In genomic region chr5:134069553-134069952, GRCh38 we compare ENCODE assay signal across 19 cellular contexts. TPM values are rescaled to one million over a fixed set of nuclear protein-coding genes. Genes with fewer than 3 reads are reported as not detected.
DNase-seq lines count a peak whose midpoint lies in the region; ATAC-seq, FAIRE-seq and TF ChIP-seq lines count a peak whose summit lies in the region.
"Had no signal": no experiment of that assay in that cellular context is flagged by ENCODE, and none has a peak within 500 bp of the region (broad histone marks: within the 10 kb centered on the region; RNA-seq: fewer than 3 reads in every experiment).

No MANE protein-coding gene starts in this region.

- no peak for TF ChIP-seq RAD21 in K562 (CRISPR knock-in tag; conservative IDR thresholded peaks at IDR 0.05 in 1 of 2, IDR thresholded peaks at IDR 0.05 in 1 of 2)

- no peak overlapping the region for H3K4me3 ChIP-seq in K562
- H3K4me3 ChIP-seq in thymus (ENCODE audit: low read length): peak overlapping the region; percentile 63

- ATAC-seq in activated naive CD4-positive, alpha-beta T cell treated with anti-CD3 and anti-CD28 coated beads, Interleukin-2, amount 50 U/mL, for 72 hours: no peak
- ATAC-seq in K562 (no peak), HG02642 (IDR thresholded peaks at IDR 0.05; ENCODE audit: poor library complexity, unreplicated experiment) (no peak), GM18909 (IDR thresholded peaks at IDR 0.05; ENCODE audit: poor library complexity, unreplicated experiment) (no peak)
- ATAC-seq: HepG2 had no signal

- H3K36me3 ChIP-seq in K562 (ENCODE audit: control insufficient read depth, insufficient read depth, low read length): no peaks in the 10 kb centered on the region
- H3K36me3 ChIP-seq in thymus (ENCODE audit: control insufficient read depth, insufficient read depth): no peaks in the 10 kb centered on the region

- H3K27ac Mint-ChIP-seq in activated CD4-positive, alpha-beta T cell treated with anti-CD3 and anti-CD28 coated beads, Interleukin-2, amount 10 ng/mL, durations not matched to agents 24 days and 14 days: peak overlapping the region; percentile 90
- H3K27ac Mint-ChIP-seq in activated naive CD4-positive, alpha-beta T cell treated with anti-CD3 and anti-CD28 coated beads, Interleukin-2, amount 50 U/mL, for 72 hours: peak overlapping the region; percentile 90 to 99
- H3K27ac Mint-ChIP-seq: HFFc6 had no signal

- no peak for TF ChIP-seq POLR2A in K562 (conservative IDR thresholded peaks at IDR 0.05)

- no peak overlapping the region for H2AFZ ChIP-seq in K562 (ENCODE audit: low read depth, low read length)

- no peak overlapping the region for H3K4me2 ChIP-seq in K562 (ENCODE audit: insufficient read depth, low read length)

- no peaks in the 10 kb centered on the region for H4K20me1 ChIP-seq in K562 (replicated peaks; ENCODE audit: control insufficient read depth, insufficient read depth, low read length)

- H3K27ac ChIP-seq in K562 (ENCODE audit: extremely low read depth, low read depth, low read length) (no peak overlapping the region), thymus (ENCODE audit: low read depth) (peak overlapping the region; percentile 70)
- H3K27ac ChIP-seq: C4-2B had no signal

- no peaks in the 10 kb centered on the region for H3K9me1 ChIP-seq in K562 (ENCODE audit: control insufficient read depth, insufficient read depth, low read length)

- peaks cover 2% of the 10 kb centered on the region for H3K36me3 Mint-ChIP-seq in activated CD4-positive, alpha-beta T cell treated with anti-CD3 and anti-CD28 coated beads, Interleukin-2, amount 10 ng/mL, durations not matched to agents 24 days and 14 days (ENCODE audit: low read depth)
- H3K36me3 Mint-ChIP-seq in activated naive CD4-positive, alpha-beta T cell treated with anti-CD3 and anti-CD28 coated beads, Interleukin-2, amount 50 U/mL, for 72 hours: peaks cover 4 to 41% of the 10 kb centered on the region in 2 donors

- H3K9me3 ChIP-seq in K562 (replicated peaks; ENCODE audit: control insufficient read depth, insufficient read depth, low read depth, low read length) (no peaks in the 10 kb centered on the region), thymus (ENCODE audit: control insufficient read depth) (no peaks in the 10 kb centered on the region)

- H3K9ac ChIP-seq in K562 (ENCODE audit: insufficient read depth in 1 of 2, low read depth in 2 of 2, low read length in 2 of 2): no peak overlapping the region

- no peak for DNase-seq in activated CD4-positive, alpha-beta T cell treated with anti-CD3 and anti-CD28 coated beads, Interleukin-2, amount 10 ng/mL, durations not matched to agents 24 days and 14 days
- no peak for DNase-seq in activated CD4-positive, alpha-beta T cell treated with anti-CD3 and anti-CD28 coated beads, Interleukin-2, amount 50 U/mL, for 4 hours
- no peak for DNase-seq in activated naive CD4-positive, alpha-beta T cell treated with anti-CD3 and anti-CD28 coated beads, Interleukin-2, amount 50 U/mL, for 72 hours (ENCODE audit: low spot score in 2 of 2)
- no peak for DNase-seq in activated naive CD4-positive, alpha-beta T cell (lab: John Stamatoyannopoulos, UW)
- DNase-seq in K562 (ENCODE audit: extremely low read depth in 1 of 4, low spot score in 3 of 4): no peak
- DNase-seq: DND-41, GDM1, HFFc6, Karpas-422, MM.1S, NCI-H187 treated with DMSO at 0.1 percent for 48 hours, NCI-H2171, NCI-H446 treated with DMSO at 0.1 percent for 48 hours, NCI-H748 treated with DMSO at 0.1 percent for 48 hours had no signal

- intact Hi-C loops in activated CD4-positive, alpha-beta T cell treated with anti-CD3 and anti-CD28 coated beads, Interleukin-2, amount 10 ng/mL, durations not matched to agents 24 days and 14 days (cut with micrococcal nuclease): loop anchor here (2.0 kb wide), 1 partner anchor 17 kb away; no protein-coding TSS in a partner anchor
- intact Hi-C loops in K562 (cut with micrococcal nuclease): no loop called here

- peaks cover 3% of the 10 kb centered on the region for H3K27me3 Mint-ChIP-seq in activated CD4-positive, alpha-beta T cell treated with anti-CD3 and anti-CD28 coated beads, Interleukin-2, amount 10 ng/mL, durations not matched to agents 24 days and 14 days

- peaks cover 0 to 10% of the 10 kb centered on the region in 2 experiments; a peak in 2 of 5 replicates for H3K4me1 ChIP-seq in K562 (replicated peaks in 1 of 2; ENCODE audit: control insufficient read depth in 2 of 2, insufficient read depth in 2 of 2, low read length in 2 of 2)
- H3K4me1 ChIP-seq in thymus (ENCODE audit: control insufficient read depth, insufficient read depth, low read length): peaks cover 37% of the 10 kb centered on the region

- H3K27me3 ChIP-seq in K562 (ENCODE audit: control insufficient read depth in 2 of 2, insufficient read depth in 2 of 2, low read length in 2 of 2) (peaks cover 32 to 47% of the 10 kb centered on the region in 2 experiments), thymus (ENCODE audit: control insufficient read depth, insufficient read depth) (no peaks in the 10 kb centered on the region)

- no peak for TF ChIP-seq CTCF in K562 (IDR thresholded peaks at IDR 0.05 in 2 of 3, conservative IDR thresholded peaks at IDR 0.05 in 1 of 3; ENCODE audit: insufficient read depth in 2 of 3, low read depth in 1 of 3, low read length in 3 of 3)

- TF ChIP-seq EP300 in K562 (IDR thresholded peaks at IDR 0.05; ENCODE audit: low read length): no peak

- POLR2A ChIA-PET in K562 (lab: Yijun Ruan, JAX): interaction anchor here (0.6 kb wide), 1 partner anchor 40 kb away, joined by 3 read pairs; no protein-coding TSS in a partner anchor

- peak; percentile 35 for FAIRE-seq in K562 (lab: Jason Lieb, UNC)
- FAIRE-seq: HepG2 had no signal

- peaks cover 52% of the 10 kb centered on the region for H3K4me1 Mint-ChIP-seq in activated CD4-positive, alpha-beta T cell treated with anti-CD3 and anti-CD28 coated beads, Interleukin-2, amount 10 ng/mL, durations not matched to agents 24 days and 14 days

- no TSS peak for BruUV-seq in K562 (replicated peaks; lab: Mats Ljungman, UMichigan)

- peak overlapping the region; percentile 58 for H3K4me3 Mint-ChIP-seq in activated CD4-positive, alpha-beta T cell treated with anti-CD3 and anti-CD28 coated beads, Interleukin-2, amount 10 ng/mL, durations not matched to agents 24 days and 14 days
- H3K4me3 Mint-ChIP-seq: HFFc6 had no signal

- H3K9me3 Mint-ChIP-seq in activated CD4-positive, alpha-beta T cell treated with anti-CD3 and anti-CD28 coated beads, Interleukin-2, amount 10 ng/mL, durations not matched to agents 24 days and 14 days: no peaks in the 10 kb centered on the region
- H3K9me3 Mint-ChIP-seq in activated naive CD4-positive, alpha-beta T cell treated with anti-CD3 and anti-CD28 coated beads, Interleukin-2, amount 50 U/mL, for 72 hours: no peaks in the 10 kb centered on the region
- H3K9me3 Mint-ChIP-seq: HFFc6 had no signal

- CTCF ChIA-PET in K562 (lab: Yijun Ruan, JAX; ENCODE audit: low intra/inter-chr PET ratio): no interaction called here

- in situ Hi-C loops in K562 (cut with MboI): no loop called here

- H3K79me2 ChIP-seq in K562 (ENCODE audit: control insufficient read depth, insufficient read depth, low read length): no peaks in the 10 kb centered on the region

- WGBS in K562 (ENCODE audit: insufficient coverage, low coverage, missing lambda C conversion rate): 0% methylated on average over 6 of the region's 6 CpGs
- 89% methylated on average over 6 of the region's 6 CpGs for WGBS in thymus

RNA-seq across cellular contexts. Expression of gene TCF7, which starts 44.9 kb away (rescaled TPM):
- 112 and 113 TPM in 2 replicates for total RNA-seq in activated CD4-positive, alpha-beta T cell treated with anti-CD3 and anti-CD28 coated beads, Interleukin-2, amount 10 ng/mL, durations not matched to agents 24 days and 14 days
- 100 to 1,000 TPM in 1 of 2 donors, 10 to 100 TPM in 1; 93.5 to 229 TPM for total RNA-seq in activated naive CD4-positive, alpha-beta T cell treated with anti-CD3 and anti-CD28 coated beads, Interleukin-2, amount 50 U/mL, for 72 hours
- 22.7 and 54.2 TPM in 2 replicates for total RNA-seq in K562 (2011; cell fraction: chromatin; rRNA removed; ENCODE audit: low replicate concordance)
- 20.5 and 24.5 TPM in 2 replicates for total RNA-seq in K562 (2011; cell fraction: nucleolus; rRNA removed)
- 24.3 and 38.9 TPM in 2 replicates for total RNA-seq in K562 (2011; cell fraction: nucleoplasm; rRNA removed)
- total RNA-seq in K562 (2014; rRNA removed) (5.8 TPM in 2 replicates), K562 (2014; rRNA removed; fragmentation: Illumina TruSeq; extraction: Trizol) (3.4 TPM in 2 replicates), K562 (2015; rRNA removed; fragmentation: Illumina TruSeq; extraction: Trizol) (3.1 and 3.2 TPM in 2 replicates), K562 (2021) (10.3 and 12.6 TPM in 2 replicates)
- polyA plus RNA-seq in K562 (2011; rRNA removed) (3.2 and 4.2 TPM in 2 replicates), K562 (2014; fragmentation: Illumina TruSeq; extraction: Trizol) (14.4 and 14.9 TPM in 2 replicates), K562 (2014; fragmentation: Nextera tagmentation; extraction: Ambion mirVana) (1 to 10 TPM; 1.6 to 2.0 TPM), K562 (2014; rRNA removed) (5.4 and 5.8 TPM in 2 replicates), thymus (247 TPM)
- polyA plus RNA-seq in K562 (2011; cell fraction: cytosol; rRNA removed): 2.6 and 5.4 TPM in 2 replicates
- 4.1 and 11.1 TPM in 2 replicates for polyA plus RNA-seq in K562 (2011; cell fraction: nucleus; rRNA removed)
- 8.3 and 8.9 TPM in 2 replicates for polyA plus RNA-seq in K562 (2012)
- 5.5 and 7.4 TPM in 2 replicates for polyA minus RNA-seq in K562 (2011; rRNA and poly(A)+ RNA removed)
- polyA minus RNA-seq in K562 (2011; cell fraction: cytosol; rRNA and poly(A)+ RNA removed): 5.3 and 9.5 TPM in 2 replicates
- 8.3 and 13.5 TPM in 2 replicates for polyA minus RNA-seq in K562 (2011; cell fraction: nucleus; rRNA and poly(A)+ RNA removed)
